ENCODE assay signal across 20 cellular contexts in the genomic region with DNA sequence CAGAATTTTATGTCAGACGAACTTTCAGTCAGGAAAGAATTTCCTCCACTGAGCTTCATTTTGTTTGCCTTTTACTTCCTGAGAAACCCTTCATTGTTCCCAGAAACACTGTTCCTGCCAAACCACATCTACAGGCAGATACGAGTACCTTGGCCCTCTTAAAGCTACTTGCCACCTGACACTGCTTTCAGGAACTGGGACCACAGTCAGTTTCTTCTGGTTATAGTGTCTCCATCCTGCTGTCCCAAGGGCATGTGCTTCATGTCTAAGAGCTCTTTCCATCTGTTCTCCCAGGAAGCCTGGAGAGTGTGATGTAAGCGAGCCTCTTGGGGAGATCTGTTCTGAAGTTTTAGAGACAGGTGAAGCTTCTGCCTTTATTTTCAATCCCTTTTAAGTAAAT.
A peak's percentile ranks its signal among the peaks of the same experiment; 100 is the strongest.
DNase-seq lines count a peak whose midpoint lies in the region; TF ChIP-seq lines count a peak whose summit lies in the region.
"Had no signal": no experiment of that assay in that cellular context is flagged by ENCODE, and none has a peak within 500 bp of the region (broad histone marks: within the 10 kb centered on the region; RNA-seq: fewer than 3 reads in every experiment).

No MANE protein-coding gene starts in this region.

- dilution Hi-C loops in mammary epithelial cell (cut with HindIII; ENCODE audit: low sequenced_read_pairs), result no loop called here

- H3K36me3 ChIP-seq in mammary epithelial cell (ENCODE audit: insufficient read depth, low read length), result no peaks in the 10 kb centered on the region
- H3K36me3 ChIP-seq: ascending aorta had no signal

- no peak for TF ChIP-seq CTCF in mammary epithelial cell (conservative IDR thresholded peaks at IDR 0.05 in 1 of 2, IDR thresholded peaks at IDR 0.05 in 1 of 2; ENCODE audit: extremely low read depth in 1 of 2, insufficient read depth in 1 of 2, low read depth in 1 of 2, low read length in 2 of 2)

- BruUV-seq in mammary epithelial cell (replicated peaks; lab: Mats Ljungman, UMichigan), result no TSS peak

- H3K9ac ChIP-seq in mammary epithelial cell (ENCODE audit: insufficient read depth, low read length), result no peak overlapping the region

- no peak overlapping the region for H3K4me3 ChIP-seq in mammary epithelial cell (replicated peaks in 1 of 3; ENCODE audit: insufficient read depth in 1 of 3, low read depth in 2 of 3, low read length in 3 of 3)
- H3K4me3 ChIP-seq: ascending aorta, hepatocyte had no signal

- H3K4me2 ChIP-seq in mammary epithelial cell (ENCODE audit: insufficient read depth, low read depth, low read length), result peak overlapping the region; percentile 38
- H3K4me2 ChIP-seq: hepatocyte had no signal

- peak; percentile 10 to 14 for DNase-seq in NCI-H187 (lab: John Stamatoyannopoulos, UW)
- DNase-seq in NCI-H524 treated with DMSO at 0.1 percent for 48 hours (lab: John Stamatoyannopoulos, UW), result peak; percentile 79
- peak; percentile 30 for DNase-seq in mammary epithelial cell
- peak; percentile 15 for DNase-seq in renal cortical epithelial cell (ENCODE audit: low read depth)
- no peak for DNase-seq in AG08395 (ENCODE audit: low spot score)
- no peak for DNase-seq in midbrain (lab: John Stamatoyannopoulos, UW)
- no peak for DNase-seq in NCI-H1105 (lab: John Stamatoyannopoulos, UW)
- DNase-seq: activated B cell treated with CpG ODN at 0.5 μM for 24 hours; activated CD4-positive, alpha-beta T cell treated with anti-CD3 and anti-CD28 coated beads, Interleukin-2, amount 50 U/mL, for 4 hours; activated CD8-positive, alpha-beta memory T cell treated with anti-CD3 and anti-CD28 coated beads, Interleukin-2, amount 50 U/mL, for 4 hours; activated naive CD8-positive, alpha-beta T cell treated with anti-CD3 and anti-CD28 coated beads for 36 hours; effector CD4-positive, alpha-beta T cell; foreskin melanocyte; NCI-H1105 treated with DMSO at 0.1 percent for 48 hours; OCI-M1; right cardiac atrium; stimulated activated naive CD4-positive, alpha-beta T cell treated with Interleukin-2 at 50 U/mL for 16 hours had no signal

- peaks cover 7% of the 10 kb centered on the region for H3K4me1 ChIP-seq in mammary epithelial cell (ENCODE audit: insufficient read depth, low read length)
- H3K4me1 ChIP-seq: ascending aorta had no signal

- H4K20me1 ChIP-seq in mammary epithelial cell (ENCODE audit: insufficient read depth, low read length), result no peaks in the 10 kb centered on the region

- peaks cover 11% of the 10 kb centered on the region for H3K79me2 ChIP-seq in mammary epithelial cell (ENCODE audit: insufficient read depth, low read length)
- H3K79me2 ChIP-seq: hepatocyte had no signal

- in situ Hi-C loops in mammary epithelial cell (cut with MboI; ENCODE audit: low sequenced_read_pairs in 2 of 2), result no loop called here

- CTCF ChIA-PET in mammary epithelial cell (lab: Charles Lee; ENCODE audit: low non-redundant PET), result interaction anchor here (0.6 kb wide), 1 partner anchor 88 kb away, joined by 4 read pairs; no protein-coding TSS in a partner anchor

- intact Hi-C loops in mammary epithelial cell (cut with micrococcal nuclease), result no loop called here

- no peak overlapping the region for H3K27ac ChIP-seq in mammary epithelial cell (ENCODE audit: insufficient read depth, low read depth, low read length)
- H3K27ac ChIP-seq: ascending aorta, hepatocyte, HL-60 had no signal

- H2AFZ ChIP-seq in mammary epithelial cell (ENCODE audit: low read depth, low read length), result peak overlapping the region; percentile 68
- H2AFZ ChIP-seq: hepatocyte had no signal

- no peaks in the 10 kb centered on the region for H3K9me3 ChIP-seq in mammary epithelial cell (replicated peaks; ENCODE audit: insufficient read depth, low read length)
- H3K9me3 ChIP-seq: ascending aorta had no signal

- 14% methylated on average over 3 of the region's 3 CpGs for WGBS in mammary epithelial cell (ENCODE audit: low coverage, missing lambda C conversion rate)

- H3K27me3 ChIP-seq in mammary epithelial cell (ENCODE audit: insufficient read depth, low read length), result no peaks in the 10 kb centered on the region
- H3K27me3 ChIP-seq: ascending aorta, hepatocyte had no signal

Comparison
In these comparisons a context has a peak if more than half of its experiments do, and no peak if none do; other contexts are left out.
1. DNase-seq: peak in NCI-H187 (2 of 2), NCI-H524 treated with DMSO at 0.1 percent for 48 hours (single experiment), mammary epithelial cell (single experiment) and renal cortical epithelial cell (single experiment); none in AG08395 (single experiment), midbrain (single experiment) and NCI-H1105 (single experiment).